In the genomic region with DNA sequence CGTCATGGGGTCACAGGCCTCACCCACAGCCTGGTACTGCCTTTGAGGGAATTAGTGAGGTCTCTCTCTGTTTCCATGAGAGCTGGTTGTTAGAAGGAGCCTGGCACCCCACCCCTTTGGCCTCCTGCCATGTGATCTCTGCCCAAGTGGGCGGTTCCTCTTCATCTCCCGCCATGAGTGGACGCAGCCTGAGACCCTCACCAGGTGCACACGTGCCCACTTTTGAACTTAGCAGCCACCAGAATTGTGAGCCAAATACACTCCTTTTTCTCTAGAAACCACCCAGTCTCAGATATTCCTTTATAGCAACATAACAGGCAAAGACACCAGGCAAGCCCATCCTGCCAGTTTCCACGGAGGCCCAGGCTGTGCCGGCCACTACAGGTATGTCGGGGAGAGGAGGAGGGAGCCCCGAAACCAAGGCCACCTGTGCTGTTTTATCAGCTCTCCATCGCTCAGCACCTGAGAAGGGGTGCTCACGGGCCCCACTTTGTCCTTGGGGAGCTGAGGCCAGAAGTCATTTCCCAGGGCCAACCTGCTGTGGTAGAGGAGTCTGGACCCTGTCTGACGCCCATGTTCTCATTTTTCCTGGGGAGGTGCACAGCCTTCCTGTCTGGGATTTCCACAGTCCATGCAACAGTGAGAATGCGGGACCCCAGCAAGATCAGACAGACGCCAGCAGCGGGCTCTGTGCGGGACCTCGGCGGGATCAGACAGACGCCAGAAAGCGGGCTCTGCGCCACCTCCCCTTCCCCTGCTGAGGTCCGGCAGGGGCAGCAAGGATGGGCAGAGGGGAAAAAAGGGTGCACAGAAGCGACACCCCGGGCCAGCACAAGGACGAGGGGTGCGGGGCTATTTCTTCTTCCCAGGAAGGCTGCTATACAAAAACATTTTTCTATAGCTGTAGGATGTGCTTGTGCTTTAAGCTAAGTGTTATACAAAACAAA, we compare ENCODE assay signal across 24 cellular contexts.
DNase-seq lines count a peak whose midpoint lies in the region; ATAC-seq and TF ChIP-seq lines count a peak whose summit lies in the region.
"Had no signal": no experiment of that assay in that cellular context is flagged by ENCODE, and none has a peak within 500 bp of the region (broad histone marks: within the 10 kb centered on the region; RNA-seq: fewer than 3 reads in every experiment).

No MANE protein-coding gene starts in this region.

- no peaks in the 10 kb centered on the region for H3K27me3 Mint-ChIP-seq in activated T-cell treated with anti-CD3 and anti-CD28 coated beads, Interleukin-2, amount 50 U/mL, for 24 hours
- H3K27me3 Mint-ChIP-seq in activated T-cell treated with anti-CD3 and anti-CD28 coated beads, Interleukin-2, amount 50 U/mL, for 72 hours (ENCODE audit: low read depth): no peaks in the 10 kb centered on the region
- no peaks in the 10 kb centered on the region for H3K27me3 Mint-ChIP-seq in endodermal cell (ENCODE audit: insufficient read depth)
- no peaks in the 10 kb centered on the region for H3K27me3 Mint-ChIP-seq in stimulated activated memory B cell treated with anti-CD40 and anti-IgM and Interleukin-4, amounts not matched to agents 10 μg/mL and 1 μg/mL and 100 μg/mL, for 72 hours
- H3K27me3 Mint-ChIP-seq: IgD-negative memory B cell had no signal

- peaks cover 7% of the 10 kb centered on the region for H3K9me3 ChIP-seq in endodermal cell (ENCODE audit: control insufficient read depth, low read length)
- H3K9me3 ChIP-seq: SJSA1, suprapubic skin, vagina had no signal

- H3K27ac Mint-ChIP-seq in activated T-cell treated with anti-CD3 and anti-CD28 coated beads, Interleukin-2, amount 50 U/mL, for 24 hours: peak overlapping the region; percentile 77
- H3K27ac Mint-ChIP-seq in activated T-cell treated with anti-CD3 and anti-CD28 coated beads, Interleukin-2, amount 50 U/mL, for 72 hours: no peak overlapping the region
- peak overlapping the region; percentile 57 for H3K27ac Mint-ChIP-seq in endodermal cell
- peak overlapping the region; percentile 27 for H3K27ac Mint-ChIP-seq in stimulated activated memory B cell treated with anti-CD40 and anti-IgM and Interleukin-4, amounts not matched to agents 10 μg/mL and 1 μg/mL and 100 μg/mL, for 72 hours

- peaks cover 18% of the 10 kb centered on the region for H3K36me3 ChIP-seq in endodermal cell (ENCODE audit: control insufficient read depth, insufficient read depth, low read length)
- H3K36me3 ChIP-seq: vagina had no signal

- no peak for ATAC-seq in activated T-cell treated with anti-CD3 and anti-CD28 coated beads, Interleukin-2, amount 50 U/mL, for 72 hours (replicated peaks in 1 of 2)
- ATAC-seq in stimulated activated memory B cell treated with anti-CD40 and anti-IgM and Interleukin-4, amounts not matched to agents 10 μg/mL and 1 μg/mL and 100 μg/mL, for 72 hours: no peak
- ATAC-seq in HG02884 (IDR thresholded peaks at IDR 0.05; ENCODE audit: unreplicated experiment): no peak
- ATAC-seq: GM12878 had no signal

- peaks cover 10% of the 10 kb centered on the region for H3K9me3 Mint-ChIP-seq in activated T-cell treated with anti-CD3 and anti-CD28 coated beads, Interleukin-2, amount 50 U/mL, for 24 hours
- H3K9me3 Mint-ChIP-seq in activated T-cell treated with anti-CD3 and anti-CD28 coated beads, Interleukin-2, amount 50 U/mL, for 72 hours: peaks cover 2 to 15% of the 10 kb centered on the region in 2 donors
- peaks cover 3% of the 10 kb centered on the region for H3K9me3 Mint-ChIP-seq in endodermal cell
- H3K9me3 Mint-ChIP-seq in stimulated activated memory B cell treated with anti-CD40 and anti-IgM and Interleukin-4, amounts not matched to agents 10 μg/mL and 1 μg/mL and 100 μg/mL, for 72 hours: no peaks in the 10 kb centered on the region
- H3K9me3 Mint-ChIP-seq: IgD-negative memory B cell had no signal

- peaks cover 3% of the 10 kb centered on the region for H3K4me1 ChIP-seq in endodermal cell (ENCODE audit: control insufficient read depth, insufficient read depth, low read length)
- H3K4me1 ChIP-seq: vagina had no signal

- WGBS in endodermal cell (ENCODE audit: insufficient coverage in 1 of 2, insufficient read length in 1 of 2), 2 experiments: 95 to 98% methylated on average over 11 to 26 of the region's 26 CpGs

- H3K27ac ChIP-seq in endodermal cell (ENCODE audit: low read depth, low read length): no peak overlapping the region
- H3K27ac ChIP-seq: epithelial cell of prostate, PC-9, SJSA1, suprapubic skin, vagina had no signal

- no peak for DNase-seq in activated T-cell treated with anti-CD3 and anti-CD28 coated beads, Interleukin-2, amount 50 U/mL, for 24 hours
- no peak for DNase-seq in activated T-cell treated with anti-CD3 and anti-CD28 coated beads, Interleukin-2, amount 50 U/mL, for 72 hours
- DNase-seq in RPMI7951 (ENCODE audit: low read depth) (peak; percentile 10), endodermal cell (no peak), NCI-H1694 (lab: John Stamatoyannopoulos, UW) (no peak)
- no peak for DNase-seq in stimulated activated CD4-positive, alpha-beta T cell treated with anti-CD3 and anti-CD28 coated beads, Interleukin-1b, Interleukin-23, amount 100 ng/mL, for 48 hours
- DNase-seq: activated CD4-positive, CD25-positive, alpha-beta regulatory T cell; C1 segment of cervical spinal cord; foreskin melanocyte; GF-D8; islet precursor cell; NCI-H1417 treated with DMSO at 0.1 percent for 48 hours; NCI-H774; stimulated activated CD4-positive, alpha-beta T cell treated with anti-CD3 and anti-CD28 coated beads, Interleukin-12 subunit alpha, Interleukin-12 subunit beta, amount 100 ng/mL, for 4 hours had no signal

- H3K4me1 Mint-ChIP-seq in activated T-cell treated with anti-CD3 and anti-CD28 coated beads, Interleukin-2, amount 50 U/mL, for 24 hours (ENCODE audit: low read depth): peaks cover 13% of the 10 kb centered on the region
- H3K4me1 Mint-ChIP-seq in activated T-cell treated with anti-CD3 and anti-CD28 coated beads, Interleukin-2, amount 50 U/mL, for 72 hours (ENCODE audit: low read depth): peaks cover 5% of the 10 kb centered on the region
- H3K4me1 Mint-ChIP-seq in endodermal cell: no peaks in the 10 kb centered on the region
- peaks cover 8% of the 10 kb centered on the region for H3K4me1 Mint-ChIP-seq in stimulated activated memory B cell treated with anti-CD40 and anti-IgM and Interleukin-4, amounts not matched to agents 10 μg/mL and 1 μg/mL and 100 μg/mL, for 72 hours

- H3K9ac ChIP-seq in endodermal cell (ENCODE audit: extremely low read depth, low read length, poor library complexity, severe bottlenecking): no peak overlapping the region

- H3K27me3 ChIP-seq in endodermal cell (ENCODE audit: control insufficient read depth, insufficient read depth, low read length, poor library complexity, severe bottlenecking): no peaks in the 10 kb centered on the region
- H3K27me3 ChIP-seq: SJSA1, suprapubic skin, vagina had no signal

- no peak for TF ChIP-seq CTCF in endodermal cell (conservative IDR thresholded peaks at IDR 0.05)

- H3K4me3 ChIP-seq in endodermal cell (ENCODE audit: low read length): no peak overlapping the region
- H3K4me3 ChIP-seq: GM12878, lung, PC-9, SJSA1, suprapubic skin, vagina had no signal

- peaks cover 57% of the 10 kb centered on the region for H3K36me3 Mint-ChIP-seq in activated T-cell treated with anti-CD3 and anti-CD28 coated beads, Interleukin-2, amount 50 U/mL, for 24 hours (ENCODE audit: low read depth)
- peaks cover 12 to 15% of the 10 kb centered on the region in 2 donors for H3K36me3 Mint-ChIP-seq in activated T-cell treated with anti-CD3 and anti-CD28 coated beads, Interleukin-2, amount 50 U/mL, for 72 hours (ENCODE audit: insufficient read depth in 2 of 2)
- H3K36me3 Mint-ChIP-seq in endodermal cell (ENCODE audit: low read depth): peaks cover 25% of the 10 kb centered on the region
- H3K36me3 Mint-ChIP-seq in stimulated activated memory B cell treated with anti-CD40 and anti-IgM and Interleukin-4, amounts not matched to agents 10 μg/mL and 1 μg/mL and 100 μg/mL, for 72 hours: peaks cover 65% of the 10 kb centered on the region

- no peak overlapping the region for H3K4me3 Mint-ChIP-seq in activated T-cell treated with anti-CD3 and anti-CD28 coated beads, Interleukin-2, amount 50 U/mL, for 24 hours
- no peak overlapping the region for H3K4me3 Mint-ChIP-seq in activated T-cell treated with anti-CD3 and anti-CD28 coated beads, Interleukin-2, amount 50 U/mL, for 72 hours
- no peak overlapping the region for H3K4me3 Mint-ChIP-seq in endodermal cell
- H3K4me3 Mint-ChIP-seq in stimulated activated memory B cell treated with anti-CD40 and anti-IgM and Interleukin-4, amounts not matched to agents 10 μg/mL and 1 μg/mL and 100 μg/mL, for 72 hours: no peak overlapping the region
- H3K4me3 Mint-ChIP-seq: IgD-negative memory B cell had no signal
